Comparison of ENCODE assay signal across 9 cellular contexts in the genomic region with DNA sequence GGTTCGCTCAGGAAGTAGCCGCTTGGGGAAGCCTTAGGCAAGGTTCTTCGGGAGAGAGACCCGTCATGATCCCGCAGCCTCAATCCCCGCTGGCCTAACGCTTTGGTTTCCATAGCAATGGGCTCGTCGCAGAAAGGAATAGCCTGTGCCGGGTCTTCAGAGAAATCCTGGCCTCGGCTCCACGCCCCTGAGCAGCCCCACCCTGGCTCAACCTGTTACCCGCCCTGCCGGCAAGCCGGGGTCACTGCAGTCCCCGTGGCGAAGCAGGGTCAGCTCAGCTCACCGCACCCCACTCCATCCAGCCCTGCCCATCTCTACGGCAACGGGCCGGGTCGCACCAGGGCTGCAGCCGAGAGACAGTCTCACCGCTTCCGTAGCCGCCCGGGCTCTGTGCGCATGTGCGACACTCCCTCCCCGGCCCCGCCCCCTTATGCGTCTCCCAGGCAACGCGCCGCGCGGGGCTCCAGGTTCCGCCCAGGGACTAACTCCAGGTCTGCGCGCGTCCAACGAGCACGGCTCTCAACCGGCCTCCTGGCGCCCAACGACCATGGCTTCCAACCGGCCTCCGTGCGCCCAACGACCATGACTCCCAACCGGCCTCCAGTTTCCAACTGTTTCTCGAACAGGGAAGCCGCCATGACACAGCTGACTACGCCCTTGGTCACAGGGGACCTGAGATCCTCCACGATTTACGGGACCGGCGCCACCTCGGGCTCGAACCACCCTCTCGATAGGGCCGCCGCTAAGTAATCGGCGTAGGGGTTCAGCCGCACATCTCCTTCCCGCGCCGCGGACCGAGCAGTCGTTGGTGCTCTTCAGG. TPM values are rescaled to one million over a fixed set of nuclear protein-coding genes. Genes with fewer than 3 reads are reported as not detected.
DNase-seq lines count a peak whose midpoint lies in the region; ATAC-seq, FAIRE-seq and TF ChIP-seq lines count a peak whose summit lies in the region.
"Had no signal": no experiment of that assay in that cellular context is flagged by ENCODE, and none has a peak within 500 bp of the region (broad histone marks: within the 10 kb centered on the region; RNA-seq: fewer than 3 reads in every experiment).

A gene (minus strand): TSS at position 390 of the 820 bp plus-strand sequence. CDS start 3,872 bp downstream, outside the sequence.

- H3K9me1 ChIP-seq in keratinocyte (ENCODE audit: control insufficient read depth, extremely low read depth, insufficient read depth, low read length): no peaks in the 10 kb centered on the region

- peak within 1 kb of the TSS; percentile 60 for H3K27ac ChIP-seq in keratinocyte (ENCODE audit: control insufficient read depth, insufficient read depth, low read length)

- peak; percentile 44 for FAIRE-seq in keratinocyte (lab: Jason Lieb, UNC)
- FAIRE-seq: colon had no signal

- peak within 1 kb of the TSS; percentile 83 for H3K9ac ChIP-seq in keratinocyte (ENCODE audit: control insufficient read depth, extremely low read depth, insufficient read depth, low read length)

- no peaks in the 10 kb centered on the region for H4K20me1 ChIP-seq in keratinocyte (ENCODE audit: control insufficient read depth, extremely low read depth, insufficient read depth, low read length)

- peak; percentile 100 for DNase-seq in AG20443 (ENCODE audit: low spot score)
- DNase-seq in NCI-H446 (lab: John Stamatoyannopoulos, UW): peak; percentile 89 to 93
- peak; percentile 95 for DNase-seq in activated CD4-positive, CD25-positive, alpha-beta regulatory T cell treated with anti-CD3 and anti-CD28 coated beads, Interleukin-2, amount 50 U/mL, for 72 hours
- peak; percentile 41 to 50 for DNase-seq in cerebellar nuclear complex (lab: John Stamatoyannopoulos, UW)
- DNase-seq in keratinocyte (ENCODE audit: low read depth, low spot score): peak; percentile 61
- DNase-seq in stimulated activated CD4-positive, alpha-beta T cell treated with anti-CD3 and anti-CD28 coated beads, Interleukin-12 subunit alpha, Interleukin-12 subunit beta, amount 100 ng/mL, for 48 hours (ENCODE audit: low read depth in 2 of 3, low spot score in 1 of 3): peak; percentile 88 to 96 (median 91)

- H3K79me2 ChIP-seq in keratinocyte (ENCODE audit: control insufficient read depth, insufficient read depth, low read length): no peaks in the 10 kb centered on the region

- dilution Hi-C loops in keratinocyte (cut with MboI; ENCODE audit: extremely low pct_ligation_motif_present, low sequenced_read_pairs): no loop called here

- peak within 1 kb of the TSS; percentile 98 for H2AFZ ChIP-seq in keratinocyte (ENCODE audit: control insufficient read depth, low read length)

- no peaks in the 10 kb centered on the region for H3K27me3 ChIP-seq in keratinocyte (ENCODE audit: control insufficient read depth, extremely low read depth, insufficient read depth, low read length)

- peak within 1 kb of the TSS; percentile 66 to 95 (median 89) for H3K4me3 ChIP-seq in keratinocyte (ENCODE audit: control insufficient read depth in 2 of 3, extremely low read depth in 1 of 3, insufficient read depth in 2 of 3, low read depth in 1 of 3, low read length in 3 of 3)

- no peaks in the 10 kb centered on the region for H3K9me3 ChIP-seq in keratinocyte (ENCODE audit: control insufficient read depth, low read depth, low read length)

- peak within 1 kb of the TSS; percentile 98 for H3K4me2 ChIP-seq in keratinocyte (ENCODE audit: control insufficient read depth, extremely low read depth, insufficient read depth, low read depth, low read length)

- peaks cover 4 to 8% of the 10 kb centered on the region in 2 experiments for H3K36me3 ChIP-seq in keratinocyte (ENCODE audit: control insufficient read depth in 2 of 2, extremely low read depth in 1 of 2, insufficient read depth in 2 of 2, low read length in 2 of 2)

- peak; percentile 87 for ATAC-seq in GM19023 (IDR thresholded peaks at IDR 0.05; ENCODE audit: unreplicated experiment)
- peak; percentile 84 for ATAC-seq in HG03342 (IDR thresholded peaks at IDR 0.05; ENCODE audit: unreplicated experiment)

- peaks cover 21% of the 10 kb centered on the region for H3K4me1 ChIP-seq in keratinocyte (ENCODE audit: control insufficient read depth, extremely low read depth, insufficient read depth, low read length)

- peak in 1 of 3 experiments; percentile 23 for TF ChIP-seq CTCF in keratinocyte (optimal IDR thresholded peaks at IDR 0.05 in 1 of 3, IDR thresholded peaks at IDR 0.05 in 1 of 3, conservative IDR thresholded peaks at IDR 0.05 in 1 of 3; ENCODE audit: extremely low read depth in 1 of 3, insufficient read depth in 2 of 3, low read length in 3 of 3)

RNA-seq across cellular contexts. Expression of the gene that starts here (rescaled TPM):
- 12.6 to 21.1 TPM (median 17.9 TPM) in 3 replicates for polyA plus RNA-seq in keratinocyte
- 2.4 TPM for polyA plus RNA-seq in keratinocyte (2011; ENCODE audit: low read depth)
- polyA plus RNA-seq in keratinocyte (2011; cell fraction: cytosol; rRNA removed): 14.7 and 17.9 TPM in 2 replicates
- 29.4 and 37.4 TPM in 2 replicates for polyA plus RNA-seq in keratinocyte (2011; cell fraction: nucleus; rRNA removed)
- 8.4 and 10.6 TPM in 2 replicates for polyA plus RNA-seq in keratinocyte (2012; ENCODE audit: low replicate concordance)
- polyA minus RNA-seq in keratinocyte: 27.2 to 58.7 TPM (median 36.4 TPM) in 3 replicates
- 27.8 TPM for polyA minus RNA-seq in keratinocyte (2011; cell fraction: cytosol; rRNA and poly(A)+ RNA removed)
- polyA minus RNA-seq in keratinocyte (2011; cell fraction: nucleus; rRNA and poly(A)+ RNA removed): 13.9 and 21.8 TPM in 2 replicates

Comparison
In these comparisons a context has a peak if more than half of its experiments do, and no peak if none do; other contexts are left out.
1. Peak in every context shown above with its lines: DNase-seq, ATAC-seq, H3K4me3 ChIP-seq and H3K27ac ChIP-seq.
2. DNase-seq: peak in every context shown above with its lines; median percentile 100 in AG20443; 95 in activated CD4-positive, CD25-positive, alpha-beta regulatory T cell treated with anti-CD3 and anti-CD28 coated beads, Interleukin-2, amount 50 U/mL, for 72 hours; 91 in NCI-H446; 91 in stimulated activated CD4-positive, alpha-beta T cell treated with anti-CD3 and anti-CD28 coated beads, Interleukin-12 subunit alpha, Interleukin-12 subunit beta, amount 100 ng/mL, for 48 hours; 61 in keratinocyte; 46 in cerebellar nuclear complex.